In the genomic region with DNA sequence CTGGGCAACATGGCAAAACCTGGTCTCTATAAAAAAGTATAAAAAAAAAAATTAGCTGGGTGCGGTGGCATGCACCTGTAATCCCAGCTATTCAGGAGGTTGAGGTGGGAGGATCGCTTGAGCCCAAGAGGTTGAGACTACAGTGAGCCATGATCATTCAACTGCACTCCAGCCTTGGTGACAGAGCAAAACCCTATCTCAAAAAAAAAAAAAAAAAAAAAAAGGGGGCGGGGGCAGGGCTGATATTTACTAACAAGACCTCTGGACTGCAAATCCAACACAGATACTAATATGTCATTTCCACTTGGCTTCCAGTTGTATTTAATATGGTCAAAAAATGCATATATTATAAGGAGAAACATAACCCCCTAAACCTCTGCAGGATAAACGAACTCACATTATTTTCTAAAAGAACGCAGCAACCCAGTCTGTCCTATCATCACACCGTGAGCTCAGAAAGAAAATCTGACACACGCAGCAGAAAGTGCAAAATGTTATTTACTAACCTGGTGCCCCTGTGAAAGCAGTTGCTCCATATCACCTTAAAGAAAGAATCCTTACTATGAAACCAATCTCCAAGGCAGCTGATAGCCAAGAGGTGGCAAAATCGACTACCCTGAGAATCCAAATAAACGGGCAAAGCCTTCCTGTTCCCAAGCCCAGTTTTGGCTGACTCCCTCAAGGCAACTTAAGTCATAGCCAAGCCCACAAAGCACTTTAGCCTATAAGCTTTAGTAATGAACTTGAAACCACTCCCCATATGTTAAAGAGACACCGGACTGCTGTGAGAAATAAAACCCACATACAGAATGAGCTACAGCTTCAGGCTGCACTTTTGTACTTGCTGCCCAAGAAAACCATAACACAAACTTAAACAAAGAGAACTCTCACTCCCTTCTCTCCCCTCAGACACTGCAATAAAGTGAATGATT, we compare ENCODE assay signal across 9 cellular contexts. TPM values are rescaled to one million over a fixed set of nuclear protein-coding genes. Genes with fewer than 3 reads are reported as not detected.
DNase-seq lines count a peak whose midpoint lies in the region; ATAC-seq and TF ChIP-seq lines count a peak whose summit lies in the region.
"Had no signal": no experiment of that assay in that cellular context is flagged by ENCODE, and none has a peak within 500 bp of the region (broad histone marks: within the 10 kb centered on the region; RNA-seq: fewer than 3 reads in every experiment).

No MANE protein-coding gene starts in this region.

- H3K27me3 ChIP-seq in DND-41 (ENCODE audit: insufficient read depth, low read length, poor library complexity) (peaks cover 10% of the 10 kb centered on the region), Panc1 (ENCODE audit: control insufficient read depth, insufficient read depth, low read length) (no peaks in the 10 kb centered on the region), esophagus muscularis mucosa (no peaks in the 10 kb centered on the region)
- H3K27me3 ChIP-seq in naive thymus-derived CD4-positive, alpha-beta T cell (ENCODE audit: control insufficient read depth in 2 of 2, insufficient read depth in 2 of 2, low read length in 2 of 2) = no peaks in the 10 kb centered on the region

- peaks cover 0 to 34% (median 3%) of the 10 kb centered on the region in 5 donors for H3K27me3 Mint-ChIP-seq in naive thymus-derived CD4-positive, alpha-beta T cell
- no peaks in the 10 kb centered on the region for H3K27me3 Mint-ChIP-seq in stimulated activated memory B cell treated with anti-CD40 and anti-IgM and Interleukin-4, amounts not matched to agents 10 μg/mL and 1 μg/mL and 100 μg/mL, for 72 hours

- H3K27ac Mint-ChIP-seq in naive thymus-derived CD4-positive, alpha-beta T cell = no peak overlapping the region
- H3K27ac Mint-ChIP-seq in stimulated activated memory B cell treated with anti-CD40 and anti-IgM and Interleukin-4, amounts not matched to agents 10 μg/mL and 1 μg/mL and 100 μg/mL, for 72 hours = no peak overlapping the region

- H3K79me2 ChIP-seq in DND-41 (ENCODE audit: insufficient read depth, low read length) = no peaks in the 10 kb centered on the region

- TF ChIP-seq POLR2A in esophagus muscularis mucosa (IDR thresholded peaks at IDR 0.05; ENCODE audit: low read depth) = no peak

- intact Hi-C loops in Panc1 (cut with micrococcal nuclease; ENCODE audit: unreplicated experiment) = loop anchor here (5.0 kb wide), 1 partner anchor 61 kb away; no protein-coding TSS in a partner anchor
- intact Hi-C loops in esophagus muscularis mucosa (cut with DNase I) = loop anchor here (5.0 kb wide), 2 partner anchors 61 to 124 kb away; no protein-coding TSS in a partner anchor
- intact Hi-C loops in naive thymus-derived CD4-positive, alpha-beta T cell (cut with micrococcal nuclease) = loop anchor here in 1 of 2 donors (5.0 to 10.0 kb wide), 4 partner anchors 124 to 1356 kb away; partner anchors contain the start of gene CLDN11

- 43% methylated on average over 10 of the region's 10 CpGs for WGBS in esophagus muscularis mucosa

- BruUV-seq in Panc1 (replicated peaks; lab: Mats Ljungman, UMichigan) = no TSS peak

- no peak for TF ChIP-seq EP300 in esophagus muscularis mucosa (IDR thresholded peaks at IDR 0.05)

- H3K4me3 Mint-ChIP-seq in naive thymus-derived CD4-positive, alpha-beta T cell = peak overlapping the region in 1 of 10 donors; percentile 54
- H3K4me3 Mint-ChIP-seq in stimulated activated memory B cell treated with anti-CD40 and anti-IgM and Interleukin-4, amounts not matched to agents 10 μg/mL and 1 μg/mL and 100 μg/mL, for 72 hours = no peak overlapping the region

- POLR2A ChIA-PET in Panc1 (lab: Charles Lee) = interaction anchor here (0.6 kb wide), 1 partner anchor 105 kb away, joined by 3 read pairs; no protein-coding TSS in a partner anchor
- POLR2A ChIA-PET in naive thymus-derived CD4-positive, alpha-beta T cell (lab: Charles Lee) = no interaction called here

- H3K9ac ChIP-seq in DND-41 (ENCODE audit: low read depth, low read length) = no peak overlapping the region

- H3K4me3 ChIP-seq in DND-41 (ENCODE audit: low read depth in 1 of 2, low read length in 2 of 2) = no peak overlapping the region
- 0 out of 4 replicates have a peak overlapping the region, but pooled peaks of 1 of the 2 experiments have one; percentile 2 for H3K4me3 ChIP-seq in Panc1 (ENCODE audit: low read depth in 2 of 2, low read length in 2 of 2)
- H3K4me3 ChIP-seq in esophagus muscularis mucosa = peak overlapping the region; percentile 46 to 58 (median 51)
- H3K4me3 ChIP-seq in naive thymus-derived CD4-positive, alpha-beta T cell (ENCODE audit: low read length) = no peak overlapping the region

- H3K36me3 ChIP-seq in DND-41 (ENCODE audit: insufficient read depth, low read length) (no peaks in the 10 kb centered on the region), Panc1 (ENCODE audit: control insufficient read depth, insufficient read depth, low read length) (no peaks in the 10 kb centered on the region), esophagus muscularis mucosa (no peaks in the 10 kb centered on the region)
- H3K36me3 ChIP-seq in naive thymus-derived CD4-positive, alpha-beta T cell (ENCODE audit: control insufficient read depth in 2 of 3, insufficient read depth in 3 of 3, low read length in 3 of 3) = no peaks in the 10 kb centered on the region

- H3K4me1 Mint-ChIP-seq in naive thymus-derived CD4-positive, alpha-beta T cell = peaks cover 0 to 8% (median 0%) of the 10 kb centered on the region in 7 donors
- no peaks in the 10 kb centered on the region for H3K4me1 Mint-ChIP-seq in stimulated activated memory B cell treated with anti-CD40 and anti-IgM and Interleukin-4, amounts not matched to agents 10 μg/mL and 1 μg/mL and 100 μg/mL, for 72 hours

- DNase-seq in DND-41 (no peak), Panc1 (ENCODE audit: low read depth, low spot score) (no peak), esophagus muscularis mucosa (ENCODE audit: extremely low spot score) (no peak)
- DNase-seq in naive thymus-derived CD4-positive, alpha-beta T cell = peak in 1 of 9 donors; percentile 4
- DNase-seq in NK-92 treated with Interleukin-12 subunit alpha and Interleukin-12 subunit beta, amount 100 ng/mL, for 24 hours (lab: John Stamatoyannopoulos, UW) = no peak

- ATAC-seq in DND-41 (ENCODE audit: insufficient read depth, low read depth) (peak; percentile 35; the same call in 1 of the 3 replicates), HG03342 (IDR thresholded peaks at IDR 0.05; ENCODE audit: unreplicated experiment) (peak; percentile 52), Panc1 (peak; percentile 62; the same call in 1 of the 2 replicates), GM18858 (IDR thresholded peaks at IDR 0.05; ENCODE audit: unreplicated experiment) (no peak)
- ATAC-seq in naive thymus-derived CD4-positive, alpha-beta T cell = peak; percentile 57
- no peak for ATAC-seq in stimulated activated memory B cell treated with anti-CD40 and anti-IgM and Interleukin-4, amounts not matched to agents 10 μg/mL and 1 μg/mL and 100 μg/mL, for 72 hours

- TF ChIP-seq CTCF in DND-41 (IDR thresholded peaks at IDR 0.05; ENCODE audit: borderline replicate concordance, extremely low read depth, low read length, poor library complexity, severe bottlenecking) (no peak), Panc1 (IDR thresholded peaks at IDR 0.05) (no peak), esophagus muscularis mucosa (IDR thresholded peaks at IDR 0.05) (no peak)

- H3K4me1 ChIP-seq in DND-41 (ENCODE audit: insufficient read depth, low read length) = no peaks in the 10 kb centered on the region
- H3K4me1 ChIP-seq in Panc1 (ENCODE audit: control insufficient read depth, insufficient read depth, low read length) = peaks cover 26% of the 10 kb centered on the region
- peaks cover 22 to 50% (median 39%) of the 10 kb centered on the region in 4 donors for H3K4me1 ChIP-seq in esophagus muscularis mucosa
- H3K4me1 ChIP-seq in naive thymus-derived CD4-positive, alpha-beta T cell (ENCODE audit: control insufficient read depth in 2 of 2, insufficient read depth in 2 of 2, low read length in 2 of 2) = no peaks in the 10 kb centered on the region

- CTCF ChIA-PET in Panc1 (lab: Charles Lee) = interaction anchor here (0.6 to 1.3 kb wide), 3 partner anchors 12 to 106 kb away, joined by 3 to 10 read pairs (median 5); no protein-coding TSS in a partner anchor
- CTCF ChIA-PET in naive thymus-derived CD4-positive, alpha-beta T cell (lab: Charles Lee) = interaction anchor here (0.6 to 2.5 kb wide), 6 partner anchors 13 to 809 kb away, joined by 3 to 15 read pairs (median 4); no protein-coding TSS in a partner anchor

- no peak overlapping the region for H3K4me2 ChIP-seq in DND-41 (ENCODE audit: insufficient read depth, low read length)

- no peaks in the 10 kb centered on the region for H3K9me3 Mint-ChIP-seq in naive thymus-derived CD4-positive, alpha-beta T cell
- H3K9me3 Mint-ChIP-seq in stimulated activated memory B cell treated with anti-CD40 and anti-IgM and Interleukin-4, amounts not matched to agents 10 μg/mL and 1 μg/mL and 100 μg/mL, for 72 hours = no peaks in the 10 kb centered on the region

- no peak overlapping the region for H2AFZ ChIP-seq in DND-41 (ENCODE audit: low read depth, low read length)

- H3K9me3 ChIP-seq in DND-41 (ENCODE audit: insufficient read depth, low read length, severe bottlenecking) (no peaks in the 10 kb centered on the region), Panc1 (ENCODE audit: control insufficient read depth, insufficient read depth, low read depth, low read length) (no peaks in the 10 kb centered on the region), esophagus muscularis mucosa (no peaks in the 10 kb centered on the region)
- H3K9me3 ChIP-seq in naive thymus-derived CD4-positive, alpha-beta T cell (ENCODE audit: control insufficient read depth in 2 of 3, low read length in 3 of 3) = no peaks in the 10 kb centered on the region

- no peaks in the 10 kb centered on the region for H4K20me1 ChIP-seq in DND-41 (ENCODE audit: insufficient read depth, low read length)

- in situ Hi-C loops in Panc1 (cut with HindIII; ENCODE audit: low pct_unique_long_range_greater_than_20kb, low sequenced_read_pairs) = no loop called here

- no peaks in the 10 kb centered on the region for H3K36me3 Mint-ChIP-seq in naive thymus-derived CD4-positive, alpha-beta T cell
- no peaks in the 10 kb centered on the region for H3K36me3 Mint-ChIP-seq in stimulated activated memory B cell treated with anti-CD40 and anti-IgM and Interleukin-4, amounts not matched to agents 10 μg/mL and 1 μg/mL and 100 μg/mL, for 72 hours

- H3K27ac ChIP-seq in DND-41 (ENCODE audit: low read length) = no peak overlapping the region
- H3K27ac ChIP-seq in Panc1 (ENCODE audit: low read length) = peak overlapping the region; percentile 51; the same call in 1 of the 2 replicates
- H3K27ac ChIP-seq in esophagus muscularis mucosa (replicated peaks in 1 of 4) = peak overlapping the region; percentile 50 to 76 (median 70)
- H3K27ac ChIP-seq in naive thymus-derived CD4-positive, alpha-beta T cell (ENCODE audit: low read depth, low read length) = no peak overlapping the region
- H3K27ac ChIP-seq: HL-60 had no signal

RNA-seq across cellular contexts. Expression of gene PLD1, which starts 39.3 kb away (rescaled TPM):
- 20.6 TPM for total RNA-seq in Panc1 (2021; ENCODE audit: unreplicated experiment)
- polyA plus RNA-seq in Panc1 (2012; ENCODE audit: insufficient read length) = 6.7 TPM
- 10 to 100 TPM; 12.4 to 21.1 (median 18.5) TPM for total RNA-seq in esophagus muscularis mucosa
- total RNA-seq in naive thymus-derived CD4-positive, alpha-beta T cell = 10 to 100 TPM in 1 of 5 experiments, 1 to 10 TPM in 2, under 1 TPM in 2; 0.36 to 12.9 (median 1.4) TPM
- not detected for polyA plus RNA-seq in naive thymus-derived CD4-positive, alpha-beta T cell

Comparison
In these comparisons a context has a peak if more than half of its experiments do, and no peak if none do; other contexts are left out.
1. ATAC-seq: peak in DND-41 (single experiment), HG03342 (single experiment), Panc1 (single experiment) and naive thymus-derived CD4-positive, alpha-beta T cell (single experiment); none in stimulated activated memory B cell treated with anti-CD40 and anti-IgM and Interleukin-4, amounts not matched to agents 10 μg/mL and 1 μg/mL and 100 μg/mL, for 72 hours (single experiment) and GM18858 (single experiment).
2. H3K27ac ChIP-seq: peak in Panc1 (single experiment) and esophagus muscularis mucosa (4 of 4); none in DND-41 (single experiment) and naive thymus-derived CD4-positive, alpha-beta T cell (single experiment).
3. H3K4me3 ChIP-seq: peak in esophagus muscularis mucosa (4 of 4); none in DND-41 (0 of 2) and naive thymus-derived CD4-positive, alpha-beta T cell (single experiment).